9 cellular contexts compared by ENCODE assay signal in the genomic region with DNA sequence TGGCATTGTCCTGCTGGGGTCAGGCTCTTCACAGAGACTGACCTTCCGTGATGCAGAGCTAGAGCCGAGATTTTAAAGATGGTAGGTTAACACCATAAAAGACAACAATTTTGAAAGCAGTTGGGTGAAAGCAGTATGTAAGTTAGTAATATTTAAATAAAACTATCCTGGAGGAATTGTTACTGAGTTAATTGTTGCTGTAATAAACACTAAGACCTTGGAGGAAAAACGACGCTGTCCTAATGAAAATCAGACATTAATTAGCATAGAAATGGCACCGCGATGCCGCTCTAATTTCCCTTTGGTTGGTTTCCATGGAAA. TPM values are rescaled to one million over a fixed set of nuclear protein-coding genes. Genes with fewer than 3 reads are reported as not detected.
DNase-seq lines count a peak whose midpoint lies in the region; ATAC-seq and TF ChIP-seq lines count a peak whose summit lies in the region.
"Had no signal": no experiment of that assay in that cellular context is flagged by ENCODE, and none has a peak within 500 bp of the region (broad histone marks: within the 10 kb centered on the region; RNA-seq: fewer than 3 reads in every experiment).

No MANE protein-coding gene starts in this region.

- in situ Hi-C loops in GM23248 (cut with MboI) = no loop called here

- peak overlapping the region; percentile 93 for H3K4me3 ChIP-seq in GM23248
- peak overlapping the region; percentile 68 to 86 (median 74) for H3K4me3 ChIP-seq in Peyer's patch
- peak overlapping the region; percentile 25; the same call in 1 of the 2 replicates for H3K4me3 ChIP-seq in iPS DF 6.9 (ENCODE audit: low read length)
- H3K4me3 ChIP-seq in spleen = peak overlapping the region; percentile 69 to 86 (median 78)

- TF ChIP-seq POLR2A in Peyer's patch (IDR thresholded peaks at IDR 0.05) (no peak), spleen (IDR thresholded peaks at IDR 0.05) (no peak)

- H3K4me1 Mint-ChIP-seq in activated CD4-positive, alpha-beta T cell treated with anti-CD3 and anti-CD28 coated beads for 36 hours = peaks cover 14% of the 10 kb centered on the region

- H3K9ac ChIP-seq in GM23248 = peak overlapping the region; percentile 95

- H3K4me1 ChIP-seq in GM23248 (ENCODE audit: insufficient read depth) (peaks cover 6% of the 10 kb centered on the region; the same call in 1 of the 2 replicates), Peyer's patch (peaks cover 0 to 12% (median 0%) of the 10 kb centered on the region in 4 donors), iPS DF 6.9 (ENCODE audit: control insufficient read depth, insufficient read depth, low read length) (no peaks in the 10 kb centered on the region), spleen (peaks cover 5 to 30% (median 25%) of the 10 kb centered on the region in 6 donors)

- no peak for TF ChIP-seq CTCF in Peyer's patch (IDR thresholded peaks at IDR 0.05)
- TF ChIP-seq CTCF in spleen (IDR thresholded peaks at IDR 0.05 in 8 of 11, conservative IDR thresholded peaks at IDR 0.05 in 3 of 11) = no peak
- TF ChIP-seq CTCF in GM10248 (IDR thresholded peaks at IDR 0.05; ENCODE audit: control extremely low read depth, extremely low read depth, low read depth, missing control alignments) = no peak

- no peaks in the 10 kb centered on the region for H3K9me2 ChIP-seq in GM23248 (ENCODE audit: insufficient read depth)

- H3K4me2 ChIP-seq in GM23248 (ENCODE audit: unreplicated experiment) = peak overlapping the region; percentile 86

- peaks cover 10% of the 10 kb centered on the region for H3F3A ChIP-seq in GM23248 (ENCODE audit: insufficient read depth)

- no peaks in the 10 kb centered on the region for H4K20me1 ChIP-seq in GM23248 (ENCODE audit: insufficient read depth)

- H3K27ac ChIP-seq in GM23248 = peak overlapping the region; percentile 79
- H3K27ac ChIP-seq in Peyer's patch = peak overlapping the region in 3 of 4 donors; percentile 12 to 97 (median 30)
- no peak overlapping the region for H3K27ac ChIP-seq in iPS DF 6.9 (ENCODE audit: low read length)
- H3K27ac ChIP-seq in spleen = peak overlapping the region in 7 of 8 donors; percentile 42 to 100 (median 99)

- no peak overlapping the region for H3K4me3 Mint-ChIP-seq in activated CD4-positive, alpha-beta T cell treated with anti-CD3 and anti-CD28 coated beads for 36 hours

- peaks cover 15% of the 10 kb centered on the region for H3K36me3 Mint-ChIP-seq in activated CD4-positive, alpha-beta T cell treated with anti-CD3 and anti-CD28 coated beads for 36 hours (ENCODE audit: low read depth)

- H3K27ac Mint-ChIP-seq in activated CD4-positive, alpha-beta T cell treated with anti-CD3 and anti-CD28 coated beads for 36 hours = no peak overlapping the region

- no peak for DNase-seq in GM23248
- DNase-seq in Peyer's patch = peak in 1 of 3 donors; percentile 25
- DNase-seq in iPS DF 6.9 (ENCODE audit: low read depth, low spot score) = no peak
- DNase-seq in spleen = no peak
- DNase-seq in NCI-H526 treated with DMSO at 0.1 percent for 48 hours (lab: John Stamatoyannopoulos, UW) = no peak
- no peak for DNase-seq in GM10248 (ENCODE audit: extremely low spot score)
- DNase-seq in activated CD4-positive, alpha-beta T cell treated with anti-CD3 and anti-CD28 coated beads for 36 hours = no peak

- H3K27me3 ChIP-seq in GM23248 (replicated peaks; ENCODE audit: insufficient read depth) = no peaks in the 10 kb centered on the region
- H3K27me3 ChIP-seq in Peyer's patch = no peaks in the 10 kb centered on the region
- H3K27me3 ChIP-seq in iPS DF 6.9 (ENCODE audit: control insufficient read depth, insufficient read depth, low read length) = no peaks in the 10 kb centered on the region
- no peaks in the 10 kb centered on the region for H3K27me3 ChIP-seq in spleen (replicated peaks in 1 of 7)

- no peak for ATAC-seq in activated CD4-positive, alpha-beta T cell treated with anti-CD3 and anti-CD28 coated beads for 36 hours
- no peak for ATAC-seq in GM21825 (IDR thresholded peaks at IDR 0.05; ENCODE audit: unreplicated experiment)

- H2AFZ ChIP-seq in GM23248 = peak overlapping the region; percentile 89

- peaks cover 34% of the 10 kb centered on the region for H3K79me2 ChIP-seq in GM23248 (ENCODE audit: insufficient read depth)

- intact Hi-C loops in spleen (cut with DNase I; ENCODE audit: low total_unique reads) = no loop called here
- intact Hi-C loops in activated CD4-positive, alpha-beta T cell treated with anti-CD3 and anti-CD28 coated beads for 36 hours (cut with DNase I, micrococcal nuclease) = loop anchor here (1.0 to 10.0 kb wide), 13 partner anchors 23 to 393 kb away; partner anchors contain the start of genes APH1A (in 2 of the 2), CIART (in 2 of the 2), RPRD2 (in 2 of the 2) and BOLA1 (in 1 of the 2)

- no peaks in the 10 kb centered on the region for H3K9me3 Mint-ChIP-seq in activated CD4-positive, alpha-beta T cell treated with anti-CD3 and anti-CD28 coated beads for 36 hours (ENCODE audit: low read depth)

- H3K27me3 Mint-ChIP-seq in activated CD4-positive, alpha-beta T cell treated with anti-CD3 and anti-CD28 coated beads for 36 hours = no peaks in the 10 kb centered on the region

- H3K9me3 ChIP-seq in GM23248 (ENCODE audit: low read depth) (no peaks in the 10 kb centered on the region), Peyer's patch (no peaks in the 10 kb centered on the region), iPS DF 6.9 (ENCODE audit: control insufficient read depth, insufficient read depth, low read length) (no peaks in the 10 kb centered on the region), spleen (no peaks in the 10 kb centered on the region)

- H3K36me3 ChIP-seq in GM23248 (ENCODE audit: low read depth) (no peaks in the 10 kb centered on the region), Peyer's patch (no peaks in the 10 kb centered on the region), iPS DF 6.9 (ENCODE audit: control insufficient read depth, insufficient read depth, low read length) (no peaks in the 10 kb centered on the region), spleen (peaks cover 0 to 2% (median 0%) of the 10 kb centered on the region in 6 donors)

- CTCF ChIA-PET in GM10248 (lab: Yijun Ruan, JAX) = no interaction called here
- CTCF ChIA-PET in activated CD4-positive, alpha-beta T cell treated with anti-CD3 and anti-CD28 coated beads for 36 hours (lab: Charles Lee) = interaction anchor here (0.6 kb wide), 1 partner anchor 172 kb away, joined by 3 read pairs; no protein-coding TSS in a partner anchor

- POLR2A ChIA-PET in GM10248 (lab: Yijun Ruan, JAX) = interaction anchor here (0.7 kb wide), 1 partner anchor 260 kb away, joined by 3 read pairs; no protein-coding TSS in a partner anchor
- POLR2A ChIA-PET in activated CD4-positive, alpha-beta T cell treated with anti-CD3 and anti-CD28 coated beads for 36 hours (lab: Charles Lee) = interaction anchor here (1.4 kb wide), 1 partner anchor 20 kb away, joined by 4 read pairs; no protein-coding TSS in a partner anchor

- WGBS in GM23248 (ENCODE audit: low coverage in 1 of 2, low lambda C conversion rate in 2 of 2, missing lambda C conversion rate in 2 of 2), 2 experiments = 2 to 3% methylated on average over 7 of the region's 7 CpGs
- no CpG with 5 or more reads among the region's 7 CpGs for WGBS in iPS DF 6.9 (ENCODE audit: insufficient coverage, insufficient read length)
- WGBS in spleen, 5 donors = 18 to 24% (median 22%) methylated on average over 7 of the region's 7 CpGs

RNA-seq across cellular contexts. Expression of gene ANP32E, which starts 0.7 kb away (rescaled TPM):
- total RNA-seq in GM23248 (2014; rRNA removed; shearing (Covaris generic)) = 13.5 and 14.4 TPM in 2 replicates
- polyA plus RNA-seq in GM23248 (2016; fragmentation: Nextera tagmentation; extraction: Ambion mirVana) = 52.9 and 55.2 TPM in 2 replicates
- 10 to 100 TPM in 2 of 4 donors, 1 to 10 TPM in 2; 7.3 to 24.8 (median 9.9) TPM for total RNA-seq in Peyer's patch
- 10 to 100 TPM; 29.8 to 44.0 (median 35.2) TPM for total RNA-seq in spleen
- 10 to 100 TPM; 24.6 to 35.6 (median 31.7) TPM for polyA plus RNA-seq in spleen
- 100 to 1,000 TPM; 176 to 212 TPM for total RNA-seq in activated CD4-positive, alpha-beta T cell treated with anti-CD3 and anti-CD28 coated beads for 36 hours

RNA-seq across cellular contexts. Expression of gene CA14, which starts 21.0 kb away (rescaled TPM):
- not detected in 2 replicates for total RNA-seq in GM23248 (2014; rRNA removed; shearing (Covaris generic))
- polyA plus RNA-seq in GM23248 (2016; fragmentation: Nextera tagmentation; extraction: Ambion mirVana) = 0.16 TPM in 1 of 2 replicates, not detected in the other
- total RNA-seq in Peyer's patch = not detected
- not detected for total RNA-seq in spleen
- polyA plus RNA-seq in spleen = not detected
- not detected for total RNA-seq in activated CD4-positive, alpha-beta T cell treated with anti-CD3 and anti-CD28 coated beads for 36 hours
- total RNA-seq: dermis microvascular lymphatic vessel endothelial cell had no signal

RNA-seq across cellular contexts. Expression of gene APH1A, which starts 32.2 kb away (rescaled TPM):
- 103 and 104 TPM in 2 replicates for total RNA-seq in GM23248 (2014; rRNA removed; shearing (Covaris generic))
- 32.4 and 32.6 TPM in 2 replicates for polyA plus RNA-seq in GM23248 (2016; fragmentation: Nextera tagmentation; extraction: Ambion mirVana)
- 100 to 1,000 TPM in 2 of 4 donors, 10 to 100 TPM in 2; 78.4 to 106 (median 99.3) TPM for total RNA-seq in Peyer's patch
- 100 to 1,000 TPM; 116 to 170 (median 135) TPM for total RNA-seq in spleen
- 100 to 1,000 TPM in 1 of 3 donors, 10 to 100 TPM in 2; 72.0 to 186 (median 87.3) TPM for polyA plus RNA-seq in spleen
- total RNA-seq in activated CD4-positive, alpha-beta T cell treated with anti-CD3 and anti-CD28 coated beads for 36 hours = 10 to 100 TPM; 62.4 to 89.3 TPM

RNA-seq across cellular contexts. Expression of gene C1orf54, which starts 36.0 kb away (rescaled TPM):
- 1.7 and 1.9 TPM in 2 replicates for total RNA-seq in GM23248 (2014; rRNA removed; shearing (Covaris generic))
- 1.7 and 1.9 TPM in 2 replicates for polyA plus RNA-seq in GM23248 (2016; fragmentation: Nextera tagmentation; extraction: Ambion mirVana)
- total RNA-seq in Peyer's patch = 10 to 100 TPM in 1 of 4 donors, 1 to 10 TPM in 1, not detected in 2; 3.6 to 17.3 TPM
- 10 to 100 TPM; 15.1 to 42.8 (median 28.7) TPM for total RNA-seq in spleen
- polyA plus RNA-seq in spleen = 10 to 100 TPM; 23.4 to 46.7 (median 37.4) TPM
- 1 to 10 TPM in 1 of 2 experiments, under 1 TPM in 1; 0.50 to 1.2 TPM for total RNA-seq in activated CD4-positive, alpha-beta T cell treated with anti-CD3 and anti-CD28 coated beads for 36 hours

RNA-seq across cellular contexts. Expression of gene CIART, which starts 45.8 kb away (rescaled TPM):
- 1.8 and 3.4 TPM in 2 replicates for total RNA-seq in GM23248 (2014; rRNA removed; shearing (Covaris generic))
- polyA plus RNA-seq in GM23248 (2016; fragmentation: Nextera tagmentation; extraction: Ambion mirVana) = 6.7 and 7.0 TPM in 2 replicates
- 1 to 10 TPM; 1.7 to 5.7 (median 5.1) TPM for total RNA-seq in Peyer's patch
- total RNA-seq in spleen = 1 to 10 TPM in 5 of 7 donors, under 1 TPM in 1, not detected in 1; 0.97 to 3.9 (median 2.9) TPM
- polyA plus RNA-seq in spleen = 1 to 10 TPM in 2 of 3 donors, under 1 TPM in 1; 0.83 to 1.5 (median 1.3) TPM
- total RNA-seq in activated CD4-positive, alpha-beta T cell treated with anti-CD3 and anti-CD28 coated beads for 36 hours = 1 to 10 TPM; 5.9 to 6.0 TPM

Comparison
In these comparisons a context has a peak if more than half of its experiments do, and no peak if none do; other contexts are left out.
1. H3K4me3 ChIP-seq: peak in every context shown above with its lines; median percentile 93 in GM23248; 78 in spleen; 74 in Peyer's patch; 25 in iPS DF 6.9.